Comparison of ENCODE assay signal across 27 cellular contexts in the genomic region with DNA sequence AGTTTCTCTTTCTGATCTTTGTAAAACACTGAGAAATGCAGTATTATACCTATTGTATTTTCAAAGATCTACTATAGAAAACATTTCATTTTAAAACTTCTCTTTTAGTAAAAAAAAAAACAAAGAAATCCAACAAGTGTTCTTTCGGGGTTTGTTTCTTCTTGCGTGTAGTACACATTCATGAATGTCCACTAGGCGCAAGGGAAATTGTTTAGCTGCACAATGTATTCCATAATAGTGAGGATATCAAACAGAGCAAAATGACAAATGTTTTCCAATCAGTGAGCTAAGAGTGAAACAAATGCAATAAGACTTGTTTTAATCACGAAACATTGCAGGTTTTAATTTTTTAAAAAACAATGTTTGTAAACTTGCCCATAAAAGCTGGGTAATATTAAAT.
DNase-seq lines count a peak whose midpoint lies in the region; ATAC-seq, FAIRE-seq and TF ChIP-seq lines count a peak whose summit lies in the region.
"Had no signal": no experiment of that assay in that cellular context is flagged by ENCODE, and none has a peak within 500 bp of the region (broad histone marks: within the 10 kb centered on the region; RNA-seq: fewer than 3 reads in every experiment).

No MANE protein-coding gene starts in this region.

- DNase-seq in A549 (ENCODE audit: low read depth in 1 of 2, low spot score in 1 of 2) = no peak
- DNase-seq in AG09319 (ENCODE audit: extremely low read depth, low read depth) = peak; percentile 25
- no peak for DNase-seq in D721Med (ENCODE audit: insufficient read length, low spot score)
- peak; percentile 64 for DNase-seq in fibroblast of gingiva (ENCODE audit: low read depth)
- no peak for DNase-seq in NCI-H69 (lab: John Stamatoyannopoulos, UW)
- DNase-seq in pons (ENCODE audit: low spot score) = no peak
- DNase-seq in NCI-H1092 treated with DMSO at 0.1 percent for 48 hours (lab: John Stamatoyannopoulos, UW) = no peak
- DNase-seq: BE2C; C1 segment of cervical spinal cord; Caco-2; Calu3; CD4-positive, alpha-beta memory T cell; CD4-positive, CD25-positive, alpha-beta regulatory T cell; CD8-positive, alpha-beta memory T cell; DMS 273 treated with DMSO at 0.1 percent for 48 hours; DMS153; DMS53; DMS79; DND-41; EL; GDM1 had no signal

- H3K4me3 ChIP-seq in A549 = no peak overlapping the region
- H3K4me3 ChIP-seq: BLaER1, GM12878 had no signal

- 0 out of 3 replicates have a peak overlapping the region, but pooled peaks have one; percentile 13 for H3K4me2 ChIP-seq in A549
- H3K4me2 ChIP-seq: BLaER1 had no signal

- no peaks in the 10 kb centered on the region for H3K4me1 ChIP-seq in A549
- H3K4me1 ChIP-seq: BE2C, BLaER1, Caco-2 had no signal

- no peak for ATAC-seq in A549
- ATAC-seq in HG03196 (IDR thresholded peaks at IDR 0.05; ENCODE audit: unreplicated experiment) = no peak

- TF ChIP-seq RAD21 in A549 (conservative IDR thresholded peaks at IDR 0.05 in 1 of 2, IDR thresholded peaks at IDR 0.05 in 1 of 2) = no peak

- no peak for TF ChIP-seq POLR2A in A549 (IDR thresholded peaks at IDR 0.05; ENCODE audit: low read length)

- 83% methylated on average over 4 of the region's 4 CpGs for WGBS in A549 (ENCODE audit: missing lambda C conversion rate)

- H3K27ac ChIP-seq in A549 = no peak overlapping the region
- H3K27ac ChIP-seq: 22Rv1, BLaER1 had no signal

- no peak for TF ChIP-seq CTCF in A549 (IDR thresholded peaks at IDR 0.05)
- peak; percentile 23 for TF ChIP-seq CTCF in AG09319 (IDR thresholded peaks at IDR 0.05; ENCODE audit: low read depth, low read length)
- TF ChIP-seq CTCF in D721Med (IDR thresholded peaks at IDR 0.05; ENCODE audit: insufficient read depth, missing control alignments) = no peak

- no peak for TF ChIP-seq EP300 in A549 (IDR thresholded peaks at IDR 0.05)

- FAIRE-seq in A549 (lab: Jason Lieb, UNC) (no peak), D721Med (lab: Jason Lieb, UNC) (peak; percentile 38)
- FAIRE-seq: GM12878, GM12892, GM18507 had no signal

- no peaks in the 10 kb centered on the region for H3K9me3 ChIP-seq in A549
- H3K9me3 ChIP-seq: BE2C, BLaER1, Caco-2 had no signal

- POLR2A ChIA-PET in A549 (lab: Yijun Ruan, JAX) = no interaction called here

- CTCF ChIA-PET in A549 (lab: Yijun Ruan, JAX) = interaction anchor here (0.6 to 6.2 kb wide), 7 partner anchors 67 to 434 kb away, joined by 3 to 39 read pairs (median 6); no protein-coding TSS in a partner anchor

TF ChIP-seq in A549, 52 proteins besides CTCF, POLR2A, EP300 and RAD21:
- TF ChIP-seq HDAC2 (IDR thresholded peaks at IDR 0.05) (no peak), FOSL2 (IDR thresholded peaks at IDR 0.05) (no peak), FOSL2 (CRISPR knock-in tag; IDR thresholded peaks at IDR 0.05) (no peak), TP53 (CRISPR knock-in tag; IDR thresholded peaks at IDR 0.05) (no peak), NPAS2 (CRISPR knock-in tag; IDR thresholded peaks at IDR 0.05; ENCODE audit: borderline replicate concordance) (no peak), RCOR1 (IDR thresholded peaks at IDR 0.05; ENCODE audit: low read depth, low read length) (no peak), SMC3 (IDR thresholded peaks at IDR 0.05) (no peak), GATA3 (IDR thresholded peaks at IDR 0.05; ENCODE audit: borderline replicate concordance) (no peak), KDM1A (IDR thresholded peaks at IDR 0.05; ENCODE audit: low read depth) (no peak), CBX2 (IDR thresholded peaks at IDR 0.05; ENCODE audit: borderline replicate concordance, low read depth) (no peak), MYC (IDR thresholded peaks at IDR 0.05; ENCODE audit: borderline replicate concordance, low read length) (no peak), HEYL (CRISPR knock-in tag; IDR thresholded peaks at IDR 0.05) (no peak), NFE2L2 (conservative IDR thresholded peaks at IDR 0.05; ENCODE audit: low read length) (no peak), RNF2 (IDR thresholded peaks at IDR 0.05; ENCODE audit: borderline replicate concordance, low read depth) (no peak), HOXB5 (CRISPR knock-in tag; IDR thresholded peaks at IDR 0.05) (no peak), FOXS1 (CRISPR knock-in tag; IDR thresholded peaks at IDR 0.05) (no peak), FOSB (CRISPR knock-in tag; IDR thresholded peaks at IDR 0.05) (no peak)
- TF ChIP-seq, protein P1, sequence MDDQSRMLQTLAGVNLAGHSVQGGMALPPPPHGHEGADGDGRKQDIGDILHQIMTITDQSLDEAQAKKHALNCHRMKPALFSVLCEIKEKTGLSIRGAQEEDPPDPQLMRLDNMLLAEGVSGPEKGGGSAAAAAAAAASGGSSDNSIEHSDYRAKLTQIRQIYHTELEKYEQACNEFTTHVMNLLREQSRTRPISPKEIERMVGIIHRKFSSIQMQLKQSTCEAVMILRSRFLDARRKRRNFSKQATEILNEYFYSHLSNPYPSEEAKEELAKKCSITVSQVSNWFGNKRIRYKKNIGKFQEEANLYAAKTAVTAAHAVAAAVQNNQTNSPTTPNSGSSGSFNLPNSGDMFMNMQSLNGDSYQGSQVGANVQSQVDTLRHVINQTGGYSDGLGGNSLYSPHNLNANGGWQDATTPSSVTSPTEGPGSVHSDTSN (IDR thresholded peaks at IDR 0.05) = no peak
- TF ChIP-seq, protein P2, sequence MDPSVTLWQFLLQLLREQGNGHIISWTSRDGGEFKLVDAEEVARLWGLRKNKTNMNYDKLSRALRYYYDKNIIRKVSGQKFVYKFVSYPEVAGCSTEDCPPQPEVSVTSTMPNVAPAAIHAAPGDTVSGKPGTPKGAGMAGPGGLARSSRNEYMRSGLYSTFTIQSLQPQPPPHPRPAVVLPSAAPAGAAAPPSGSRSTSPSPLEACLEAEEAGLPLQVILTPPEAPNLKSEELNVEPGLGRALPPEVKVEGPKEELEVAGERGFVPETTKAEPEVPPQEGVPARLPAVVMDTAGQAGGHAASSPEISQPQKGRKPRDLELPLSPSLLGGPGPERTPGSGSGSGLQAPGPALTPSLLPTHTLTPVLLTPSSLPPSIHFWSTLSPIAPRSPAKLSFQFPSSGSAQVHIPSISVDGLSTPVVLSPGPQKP (IDR thresholded peaks at IDR 0.05; ENCODE audit: low read depth, low read length) = no peak

Comparison
In these comparisons a context has a peak if more than half of its experiments do, and no peak if none do; other contexts are left out.
1. DNase-seq: peak in AG09319 (single experiment) and fibroblast of gingiva (single experiment); none in A549 (0 of 2), D721Med (single experiment), NCI-H69 (single experiment), pons (single experiment) and NCI-H1092 treated with DMSO at 0.1 percent for 48 hours (single experiment).